In the genomic region with DNA sequence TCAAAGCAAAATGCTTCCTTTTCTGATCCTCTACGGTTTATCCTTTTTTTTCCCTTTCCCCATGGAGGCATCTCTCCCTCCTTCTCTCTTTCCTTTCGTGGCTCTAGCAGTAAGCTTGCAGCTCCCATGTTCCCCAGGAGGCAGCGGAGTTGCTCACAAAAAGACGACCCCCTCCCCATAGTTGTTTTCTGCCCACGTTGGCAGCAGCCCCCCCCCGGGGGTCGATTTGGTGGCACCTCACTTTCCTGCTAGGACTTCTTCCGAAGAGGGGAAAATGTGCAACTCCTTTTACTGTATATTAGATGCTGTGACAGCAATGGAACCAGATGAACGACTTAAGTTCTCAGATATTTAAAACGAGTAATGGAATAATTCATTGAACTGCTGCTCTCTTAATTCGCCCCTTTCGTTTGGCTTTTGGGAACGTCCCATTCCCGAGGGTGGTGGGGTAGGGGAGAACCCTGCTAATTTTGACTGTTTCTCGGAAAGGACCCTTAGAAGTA, we compare ENCODE assay signal across 8 cellular contexts. TPM values are rescaled to one million over a fixed set of nuclear protein-coding genes. Genes with fewer than 3 reads are reported as not detected.
DNase-seq lines count a peak whose midpoint lies in the region; ATAC-seq and TF ChIP-seq lines count a peak whose summit lies in the region.

No MANE protein-coding gene starts in this region.

- H3K18ac ChIP-seq in mesenchymal stem cell (ENCODE audit: low read depth in 1 of 2, low read length in 2 of 2): peak overlapping the region; percentile 55 to 97

- H3K9ac ChIP-seq in mesenchymal stem cell (ENCODE audit: low read length): peak overlapping the region; percentile 100

- H2AFZ ChIP-seq in mesenchymal stem cell (ENCODE audit: low read depth, low read length): no peak overlapping the region

- H3K4me1 Mint-ChIP-seq in activated naive CD4-positive, alpha-beta T cell treated with anti-CD3 and anti-CD28 coated beads for 36 hours (ENCODE audit: low read depth): peaks cover 44% of the 10 kb centered on the region

- peak overlapping the region; percentile 99 for H3K4me3 ChIP-seq in RWPE2 (ENCODE audit: severe bottlenecking)
- H3K4me3 ChIP-seq in ectodermal cell (ENCODE audit: insufficient read depth, low read depth, low read length): peak overlapping the region; percentile 78
- H3K4me3 ChIP-seq in mesenchymal stem cell (ENCODE audit: insufficient read depth in 1 of 2, low read depth in 1 of 2, low read length in 2 of 2): peak overlapping the region; percentile 81 to 95
- peak overlapping the region; percentile 75 to 98 (median 77) for H3K4me3 ChIP-seq in transverse colon

- H3K27me3 ChIP-seq in RWPE2 (ENCODE audit: insufficient read depth, poor library complexity, severe bottlenecking): no peaks in the 10 kb centered on the region
- H3K27me3 ChIP-seq in ectodermal cell (ENCODE audit: control insufficient read depth, insufficient read depth, low read length, poor library complexity, severe bottlenecking): no peaks in the 10 kb centered on the region
- H3K27me3 ChIP-seq in mesenchymal stem cell (ENCODE audit: control insufficient read depth in 1 of 2, insufficient read depth in 1 of 2, low read length in 2 of 2): no peaks in the 10 kb centered on the region
- no peaks in the 10 kb centered on the region for H3K27me3 ChIP-seq in transverse colon

- H3K36me3 ChIP-seq in RWPE2 (ENCODE audit: low read depth): 0 out of 2 replicates have a peak, but pooled peaks cover 5% of the 10 kb centered on the region
- no peaks in the 10 kb centered on the region for H3K36me3 ChIP-seq in ectodermal cell (ENCODE audit: control insufficient read depth, insufficient read depth, low read length)
- no peaks in the 10 kb centered on the region for H3K36me3 ChIP-seq in mesenchymal stem cell (ENCODE audit: control insufficient read depth in 1 of 2, insufficient read depth in 2 of 2, low read depth in 1 of 2, low read length in 2 of 2)
- H3K36me3 ChIP-seq in transverse colon: no peaks in the 10 kb centered on the region

- H3K9me3 Mint-ChIP-seq in activated naive CD4-positive, alpha-beta T cell treated with anti-CD3 and anti-CD28 coated beads for 36 hours: no peaks in the 10 kb centered on the region

- no peaks in the 10 kb centered on the region for H3K79me1 ChIP-seq in mesenchymal stem cell (replicated peaks; ENCODE audit: low read length, poor library complexity, severe bottlenecking)

- peak overlapping the region; percentile 91 for H3K27ac Mint-ChIP-seq in activated naive CD4-positive, alpha-beta T cell treated with anti-CD3 and anti-CD28 coated beads for 36 hours

- H4K91ac ChIP-seq in mesenchymal stem cell (ENCODE audit: low read length): no peak overlapping the region

- H2BK120ac ChIP-seq in mesenchymal stem cell (ENCODE audit: low read depth, low read length): no peak overlapping the region

- TF ChIP-seq CTCF in RWPE2 (IDR thresholded peaks at IDR 0.05; ENCODE audit: poor library complexity, severe bottlenecking) (no peak), transverse colon (IDR thresholded peaks at IDR 0.05) (no peak)

- CTCF ChIA-PET in activated naive CD4-positive, alpha-beta T cell treated with anti-CD3 and anti-CD28 coated beads for 36 hours (lab: Charles Lee): no interaction called here

- H3K27ac ChIP-seq in RWPE2 (ENCODE audit: poor library complexity, severe bottlenecking) (peak overlapping the region; percentile 67), ectodermal cell (ENCODE audit: insufficient read depth, low read depth, low read length, poor library complexity, severe bottlenecking) (peak overlapping the region; percentile 82), mesenchymal stem cell (ENCODE audit: low read length, poor library complexity, severe bottlenecking) (peak overlapping the region; percentile 54), transverse colon (peak overlapping the region; percentile 96 to 99 (median 98))

- no peak overlapping the region for H4K8ac ChIP-seq in mesenchymal stem cell (ENCODE audit: low read length)

- H3K36me3 Mint-ChIP-seq in activated naive CD4-positive, alpha-beta T cell treated with anti-CD3 and anti-CD28 coated beads for 36 hours (ENCODE audit: low read depth): peaks cover 5% of the 10 kb centered on the region

- TF ChIP-seq EP300 in transverse colon (IDR thresholded peaks at IDR 0.05; ENCODE audit: low read depth): no peak

- no peak overlapping the region for H2BK5ac ChIP-seq in mesenchymal stem cell (ENCODE audit: low read depth, low read length, poor library complexity, severe bottlenecking)

- in situ Hi-C loops in transverse colon (cut with MboI; ENCODE audit: low pct_ligation_motif_present in 1 of 4, low pct_unique_long_range_greater_than_20kb in 1 of 4, low sequenced_read_pairs in 3 of 4): no loop called here

- WGBS in ectodermal cell, 2 experiments: 0 to 1% methylated on average over 14 to 15 of the region's 15 CpGs
- WGBS in mesenchymal stem cell: under 1% methylated on average over 10 of the region's 15 CpGs
- WGBS in transverse colon (ENCODE audit: low coverage in 1 of 2), 2 donors: 0 to 1% methylated on average over 1 to 15 of the region's 15 CpGs

- peak; percentile 28 for DNase-seq in activated naive CD4-positive, alpha-beta T cell treated with anti-CD3 and anti-CD28 coated beads for 36 hours
- DNase-seq in activated naive CD4-positive, alpha-beta T cell treated with Interleukin-2 at 50 U/mL for 16 hours: no peak
- DNase-seq in RWPE2 (ENCODE audit: low spot score) (no peak), mesenchymal stem cell (peak; percentile 53), transverse colon (peak; percentile 23), 8988T (no peak)

- H3K9me3 ChIP-seq in RWPE2 (ENCODE audit: severe bottlenecking): peaks cover 2% of the 10 kb centered on the region
- no peaks in the 10 kb centered on the region for H3K9me3 ChIP-seq in ectodermal cell (ENCODE audit: control insufficient read depth, low read length)
- no peaks in the 10 kb centered on the region for H3K9me3 ChIP-seq in mesenchymal stem cell (ENCODE audit: control insufficient read depth, low read length)
- H3K9me3 ChIP-seq in transverse colon: no peaks in the 10 kb centered on the region

- peak overlapping the region in 1 of 2 experiments; percentile 93 for H3K23ac ChIP-seq in mesenchymal stem cell (ENCODE audit: low read length in 2 of 2)

- H2AK5ac ChIP-seq in mesenchymal stem cell (ENCODE audit: low read length, severe bottlenecking): no peak overlapping the region

- H3K4me1 ChIP-seq in RWPE2 (ENCODE audit: insufficient read depth, poor library complexity, severe bottlenecking) (peaks cover 12% of the 10 kb centered on the region), ectodermal cell (ENCODE audit: control insufficient read depth, insufficient read depth, low read length) (no peaks in the 10 kb centered on the region), mesenchymal stem cell (ENCODE audit: control insufficient read depth, insufficient read depth, low read depth, low read length) (peaks cover 6% of the 10 kb centered on the region), transverse colon (peaks cover 5 to 36% (median 26%) of the 10 kb centered on the region in 4 donors)

- H2BK15ac ChIP-seq in mesenchymal stem cell (ENCODE audit: low read depth, poor library complexity, severe bottlenecking): no peak overlapping the region

- TF ChIP-seq POLR2A in transverse colon (IDR thresholded peaks at IDR 0.05): no peak

- no peak overlapping the region for H2BK12ac ChIP-seq in mesenchymal stem cell (ENCODE audit: low read length in 2 of 2)

- intact Hi-C loops in activated naive CD4-positive, alpha-beta T cell treated with anti-CD3 and anti-CD28 coated beads for 36 hours (cut with micrococcal nuclease): loop anchor here (2.0 to 5.0 kb wide), 2 partner anchors 60 to 249 kb away; no protein-coding TSS in a partner anchor
- intact Hi-C loops in transverse colon (cut with DNase I; ENCODE audit: low total_unique reads): no loop called here

- H3K14ac ChIP-seq in mesenchymal stem cell (ENCODE audit: low read length in 2 of 2): peak overlapping the region in 1 of 2 experiments; percentile 90

- H3K4ac ChIP-seq in mesenchymal stem cell (ENCODE audit: low read depth in 1 of 2, low read length in 2 of 2): peak overlapping the region in 1 of 2 experiments; percentile 78

- peak overlapping the region; percentile 89 for H3K4me2 ChIP-seq in mesenchymal stem cell (ENCODE audit: low read length, poor library complexity, severe bottlenecking)

- H3K27me3 Mint-ChIP-seq in activated naive CD4-positive, alpha-beta T cell treated with anti-CD3 and anti-CD28 coated beads for 36 hours (ENCODE audit: low read depth): peaks cover 5% of the 10 kb centered on the region

- peak; percentile 0 for ATAC-seq in HG03039 (IDR thresholded peaks at IDR 0.05; ENCODE audit: unreplicated experiment)
- peak; percentile 7; the same call in 2 of the 3 replicates for ATAC-seq in RWPE2 (ENCODE audit: low read depth)

- H3K4me3 Mint-ChIP-seq in activated naive CD4-positive, alpha-beta T cell treated with anti-CD3 and anti-CD28 coated beads for 36 hours: peak overlapping the region; percentile 93

RNA-seq across cellular contexts. Expression of gene CAPZA2, which starts 0.8 kb away (rescaled TPM):
- 100 to 1,000 TPM; 127 to 164 TPM for total RNA-seq in activated naive CD4-positive, alpha-beta T cell treated with anti-CD3 and anti-CD28 coated beads for 36 hours
- 108 TPM for polyA plus RNA-seq in ectodermal cell (2013, experiment 1 of 4)
- polyA plus RNA-seq in ectodermal cell (2013, experiment 2 of 4): 105 TPM
- polyA plus RNA-seq in ectodermal cell (2013, experiment 3 of 4): 90.2 TPM
- polyA plus RNA-seq in ectodermal cell (2013, experiment 4 of 4): 99.3 TPM
- 81.3 TPM for polyA plus RNA-seq in mesenchymal stem cell (2013, experiment 1 of 2)
- 77.0 TPM for polyA plus RNA-seq in mesenchymal stem cell (2013, experiment 2 of 2)
- total RNA-seq in transverse colon: 100 to 1,000 TPM in 1 of 4 donors, 10 to 100 TPM in 3; 74.4 to 133 (median 88.5) TPM

Comparison
In these comparisons a context has a peak if more than half of its experiments do, and no peak if none do; other contexts are left out.
1. DNase-seq: peak in activated naive CD4-positive, alpha-beta T cell treated with anti-CD3 and anti-CD28 coated beads for 36 hours (single experiment), mesenchymal stem cell (single experiment) and transverse colon (single experiment); none in activated naive CD4-positive, alpha-beta T cell treated with Interleukin-2 at 50 U/mL for 16 hours (single experiment), RWPE2 (single experiment) and 8988T (single experiment).
2. Peak in every context shown above with its lines, with median percentiles within 50 percentile points of each other: H3K27ac ChIP-seq and H3K4me3 ChIP-seq.